8 cellular contexts compared by ENCODE assay signal in genomic region chr7:43729924-43730248, GRCh38. TPM values are rescaled to one million over a fixed set of nuclear protein-coding genes. Genes with fewer than 3 reads are reported as not detected.
DNase-seq lines count a peak whose midpoint lies in the region; ATAC-seq, FAIRE-seq and TF ChIP-seq lines count a peak whose summit lies in the region.

No MANE protein-coding gene starts in this region.

- no peak for DNase-seq in bronchial epithelial cell (ENCODE audit: low read depth)
- DNase-seq in AG08396 (ENCODE audit: low spot score), result no peak
- no peak for DNase-seq in erythroblast (lab: John Stamatoyannopoulos, UW)
- no peak for DNase-seq in HTR-8/SVneo (ENCODE audit: insufficient read length, low spot score)
- no peak for DNase-seq in NCI-H1048 (lab: John Stamatoyannopoulos, UW)

- TF ChIP-seq CTCF in bronchial epithelial cell (IDR thresholded peaks at IDR 0.05; ENCODE audit: insufficient read depth, low read length, severe bottlenecking), result no peak

- H3K36me3 ChIP-seq in bronchial epithelial cell (ENCODE audit: control insufficient read depth, insufficient read depth, low read length), result no peaks in the 10 kb centered on the region
- H3K36me3 ChIP-seq in mucosa of rectum (ENCODE audit: control insufficient read depth in 2 of 2, insufficient read depth in 2 of 2, low read length in 2 of 2), result no peaks in the 10 kb centered on the region

- H3K27me3 ChIP-seq in bronchial epithelial cell (ENCODE audit: control insufficient read depth, insufficient read depth, low read length) (no peaks in the 10 kb centered on the region), mucosa of rectum (ENCODE audit: control insufficient read depth in 2 of 2, insufficient read depth in 2 of 2, low read length in 2 of 2) (no peaks in the 10 kb centered on the region)

- H3K9ac ChIP-seq in mucosa of rectum (ENCODE audit: low read depth in 1 of 2, low read length in 2 of 2), result peak overlapping the region; percentile 83 to 88

- H3K27ac ChIP-seq in mucosa of rectum (ENCODE audit: low read depth in 2 of 2, low read length in 2 of 2), result peak overlapping the region; percentile 57 to 73

- peaks cover 0 to 6% of the 10 kb centered on the region in 2 donors for H3K4me1 ChIP-seq in mucosa of rectum (ENCODE audit: control insufficient read depth in 2 of 2, insufficient read depth in 2 of 2, low read length in 2 of 2)

- no peak for TF ChIP-seq POLR2A in erythroblast (IDR thresholded peaks at IDR 0.05; ENCODE audit: low read length)

- FAIRE-seq in bronchial epithelial cell (lab: Jason Lieb, UNC), result no peak
- FAIRE-seq in HTR-8/SVneo (lab: Jason Lieb, UNC), result no peak

- H3K9me3 ChIP-seq in mucosa of rectum (ENCODE audit: control insufficient read depth in 2 of 2, low read length in 2 of 2), result no peaks in the 10 kb centered on the region

- H3K4me3 ChIP-seq in bronchial epithelial cell (ENCODE audit: low read depth, low read length) (peak overlapping the region; percentile 54), mucosa of rectum (ENCODE audit: low read length in 2 of 2) (peak overlapping the region; percentile 92 to 96)

- ATAC-seq in GM18868 (IDR thresholded peaks at IDR 0.05; ENCODE audit: unreplicated experiment) (peak; percentile 17), HG03442 (IDR thresholded peaks at IDR 0.05; ENCODE audit: unreplicated experiment) (peak; percentile 5)

RNA-seq across cellular contexts. Expression of gene COA1, which starts 0.6 kb away (rescaled TPM):
- 41.6 and 50.0 TPM in 2 replicates for total RNA-seq in bronchial epithelial cell

RNA-seq across cellular contexts. Expression of gene BLVRA, which starts 28.6 kb away (rescaled TPM):
- total RNA-seq in bronchial epithelial cell, result 29.7 and 39.4 TPM in 2 replicates
